22 cellular contexts compared by ENCODE assay signal in genomic region chr14:98175436-98175835, GRCh38.
DNase-seq lines count a peak whose midpoint lies in the region; ATAC-seq and TF ChIP-seq lines count a peak whose summit lies in the region.
"Had no signal": no experiment of that assay in that cellular context is flagged by ENCODE, and none has a peak within 500 bp of the region (broad histone marks: within the 10 kb centered on the region; RNA-seq: fewer than 3 reads in every experiment).

No MANE protein-coding gene starts in this region.

- intact Hi-C loops in activated CD4-positive, alpha-beta T cell treated with anti-CD3 and anti-CD28 coated beads, Interleukin-2, amount 10 ng/mL, durations not matched to agents 24 days and 14 days (cut with micrococcal nuclease): loop anchor here (5.0 kb wide), 3 partner anchors 198 to 1017 kb away; no protein-coding TSS in a partner anchor
- intact Hi-C loops in naive thymus-derived CD4-positive, alpha-beta T cell (cut with micrococcal nuclease): loop anchor here in 1 of 2 donors (1.0 to 5.0 kb wide), 2 partner anchors 14 to 1017 kb away; no protein-coding TSS in a partner anchor
- intact Hi-C loops in sigmoid colon (cut with DNase I): no loop called here

- no peaks in the 10 kb centered on the region for H3K27me3 Mint-ChIP-seq in activated CD4-positive, alpha-beta T cell treated with anti-CD3 and anti-CD28 coated beads, Interleukin-2, amount 10 ng/mL, durations not matched to agents 24 days and 14 days
- H3K27me3 Mint-ChIP-seq in naive thymus-derived CD4-positive, alpha-beta T cell: no peaks in the 10 kb centered on the region

- peak overlapping the region; percentile 74 for H3K4me3 Mint-ChIP-seq in activated CD4-positive, alpha-beta T cell treated with anti-CD3 and anti-CD28 coated beads, Interleukin-2, amount 10 ng/mL, durations not matched to agents 24 days and 14 days
- H3K4me3 Mint-ChIP-seq in naive thymus-derived CD4-positive, alpha-beta T cell: peak overlapping the region; percentile 63 to 86 (median 80)
- H3K4me3 Mint-ChIP-seq: brain had no signal

- H3K4me3 ChIP-seq in DND-41 (ENCODE audit: low read depth in 1 of 2, low read length in 2 of 2): peak overlapping the region in 1 of 2 experiments; percentile 39; a peak in 1 of 4 replicates
- peak overlapping the region; percentile 28 for H3K4me3 ChIP-seq in naive thymus-derived CD4-positive, alpha-beta T cell (ENCODE audit: low read length)
- no peak overlapping the region for H3K4me3 ChIP-seq in SK-N-SH (ENCODE audit: low read depth in 2 of 2, low read length in 1 of 2)
- H3K4me3 ChIP-seq in sigmoid colon: no peak overlapping the region
- H3K4me3 ChIP-seq: PC-9, right lobe of liver, transverse colon had no signal

- H3K79me2 ChIP-seq in DND-41 (ENCODE audit: insufficient read depth, low read length): peaks cover 29% of the 10 kb centered on the region
- no peaks in the 10 kb centered on the region for H3K79me2 ChIP-seq in SK-N-SH (ENCODE audit: insufficient read depth)

- ATAC-seq in DND-41 (ENCODE audit: insufficient read depth, low read depth): peak; percentile 69
- peak; percentile 45 for ATAC-seq in naive thymus-derived CD4-positive, alpha-beta T cell
- ATAC-seq: right lobe of liver had no signal

- H3K9me3 Mint-ChIP-seq in activated CD4-positive, alpha-beta T cell treated with anti-CD3 and anti-CD28 coated beads, Interleukin-2, amount 10 ng/mL, durations not matched to agents 24 days and 14 days: peaks cover 4% of the 10 kb centered on the region
- H3K9me3 Mint-ChIP-seq in naive thymus-derived CD4-positive, alpha-beta T cell: no peaks in the 10 kb centered on the region

- no peaks in the 10 kb centered on the region for H3K9me2 ChIP-seq in SK-N-SH

- peaks cover 86% of the 10 kb centered on the region for H3K4me1 Mint-ChIP-seq in activated CD4-positive, alpha-beta T cell treated with anti-CD3 and anti-CD28 coated beads, Interleukin-2, amount 10 ng/mL, durations not matched to agents 24 days and 14 days
- peaks cover 48 to 99% (median 97%) of the 10 kb centered on the region in 7 donors for H3K4me1 Mint-ChIP-seq in naive thymus-derived CD4-positive, alpha-beta T cell

- H3K4me2 ChIP-seq in DND-41 (ENCODE audit: insufficient read depth, low read length) (peak overlapping the region; percentile 53), SK-N-SH (no peak overlapping the region)
- H3K4me2 ChIP-seq: PC-9 had no signal

- DNase-seq in activated CD4-positive, alpha-beta T cell treated with anti-CD3 and anti-CD28 coated beads, Interleukin-2, amount 10 ng/mL, durations not matched to agents 24 days and 14 days: peak; percentile 80
- DNase-seq in activated CD4-positive, alpha-beta T cell treated with anti-CD3 and anti-CD28 coated beads for 1 hour: no peak
- DNase-seq in DND-41: peak; percentile 87
- DNase-seq in activated T-cell treated with anti-CD3 and anti-CD28 coated beads, Interleukin-2, amount 50 U/mL, for 48 hours: peak; percentile 55 to 60
- peak in 4 of 9 donors; percentile 45 to 55 (median 52) for DNase-seq in naive thymus-derived CD4-positive, alpha-beta T cell
- no peak for DNase-seq in SK-N-SH
- no peak for DNase-seq in sigmoid colon
- no peak for DNase-seq in activated effector memory CD4-positive, alpha-beta T cell treated with anti-CD3 and anti-CD28 coated beads, Interleukin-2, amount 50 U/mL, for 16 hours
- DNase-seq: 8988T, glutamatergic neuron, HCEC 1CT, Kasumi-1, mesendoderm, NCI-H1092, NCI-H345, NCI-H82, PC-9, right lobe of liver, SIG-M5, transverse colon, WERI-Rb-1 had no signal

- no peaks in the 10 kb centered on the region for H3F3A ChIP-seq in SK-N-SH (replicated peaks; ENCODE audit: insufficient read depth)

- 7% methylated on average over 4 of the region's 4 CpGs for WGBS in SK-N-SH (ENCODE audit: low lambda C conversion rate)
- WGBS in sigmoid colon, 2 donors: 72 to 87% methylated on average over 4 of the region's 4 CpGs

- H3K36me3 ChIP-seq in DND-41 (ENCODE audit: insufficient read depth, low read length): no peaks in the 10 kb centered on the region
- H3K36me3 ChIP-seq in naive thymus-derived CD4-positive, alpha-beta T cell (ENCODE audit: control insufficient read depth in 2 of 3, insufficient read depth in 3 of 3, low read length in 3 of 3): no peaks in the 10 kb centered on the region
- no peaks in the 10 kb centered on the region for H3K36me3 ChIP-seq in SK-N-SH (replicated peaks in 1 of 2; ENCODE audit: control insufficient read depth in 1 of 2, insufficient read depth in 2 of 2, low read length in 1 of 2)
- H3K36me3 ChIP-seq in sigmoid colon: no peaks in the 10 kb centered on the region
- H3K36me3 ChIP-seq: right lobe of liver, transverse colon, WERI-Rb-1 had no signal

- POLR2A ChIA-PET in naive thymus-derived CD4-positive, alpha-beta T cell (lab: Charles Lee): interaction anchor here (0.5 to 23.4 kb wide), 14 partner anchors 9 to 1673 kb away, joined by 3 to 413 read pairs (median 4); partner anchors contain the start of gene BCL11B
- POLR2A ChIA-PET in SK-N-SH (lab: Yijun Ruan, JAX): no interaction called here

- no peak for TF ChIP-seq RAD21 in SK-N-SH (IDR thresholded peaks at IDR 0.05; ENCODE audit: low read length)

- H3K9me3 ChIP-seq in DND-41 (ENCODE audit: insufficient read depth, low read length, severe bottlenecking) (no peaks in the 10 kb centered on the region), SK-N-SH (no peaks in the 10 kb centered on the region), sigmoid colon (peaks cover 0 to 3% (median 0%) of the 10 kb centered on the region in 4 donors)
- H3K9me3 ChIP-seq in naive thymus-derived CD4-positive, alpha-beta T cell (ENCODE audit: control insufficient read depth in 2 of 3, low read length in 3 of 3): no peaks in the 10 kb centered on the region
- H3K9me3 ChIP-seq: right lobe of liver, transverse colon had no signal

- CTCF ChIA-PET in naive thymus-derived CD4-positive, alpha-beta T cell (lab: Charles Lee): interaction anchor here (0.6 to 1.9 kb wide), 9 partner anchors 8 to 1016 kb away, joined by 3 to 7 read pairs (median 3); no protein-coding TSS in a partner anchor
- CTCF ChIA-PET in SK-N-SH (lab: Yijun Ruan, JAX): no interaction called here

- peak overlapping the region; percentile 96 for H3K27ac Mint-ChIP-seq in activated CD4-positive, alpha-beta T cell treated with anti-CD3 and anti-CD28 coated beads, Interleukin-2, amount 10 ng/mL, durations not matched to agents 24 days and 14 days
- peak overlapping the region; percentile 89 to 100 (median 97) for H3K27ac Mint-ChIP-seq in naive thymus-derived CD4-positive, alpha-beta T cell
- H3K27ac Mint-ChIP-seq: brain had no signal

- TF ChIP-seq CTCF in DND-41 (IDR thresholded peaks at IDR 0.05; ENCODE audit: borderline replicate concordance, extremely low read depth, low read length, poor library complexity, severe bottlenecking) (no peak), SK-N-SH (IDR thresholded peaks at IDR 0.05) (no peak), sigmoid colon (IDR thresholded peaks at IDR 0.05) (no peak)

- H3K27ac ChIP-seq in DND-41 (ENCODE audit: low read length) (peak overlapping the region; percentile 95), SK-N-SH (ENCODE audit: low read depth in 2 of 2, low read length in 1 of 2) (no peak overlapping the region), sigmoid colon (no peak overlapping the region)
- H3K27ac ChIP-seq in naive thymus-derived CD4-positive, alpha-beta T cell (ENCODE audit: low read depth, low read length): peak overlapping the region; percentile 81
- H3K27ac ChIP-seq: PC-9, right lobe of liver, transverse colon, WERI-Rb-1 had no signal

- H2AFZ ChIP-seq in DND-41 (ENCODE audit: low read depth, low read length): no peak overlapping the region
- no peak overlapping the region for H2AFZ ChIP-seq in SK-N-SH (ENCODE audit: low read depth)
- H2AFZ ChIP-seq: PC-9 had no signal

- H3K9ac ChIP-seq in DND-41 (ENCODE audit: low read depth, low read length) (peak overlapping the region; percentile 67), SK-N-SH (no peak overlapping the region)

- H3K27me3 ChIP-seq in DND-41 (ENCODE audit: insufficient read depth, low read length, poor library complexity): no peaks in the 10 kb centered on the region
- no peaks in the 10 kb centered on the region for H3K27me3 ChIP-seq in naive thymus-derived CD4-positive, alpha-beta T cell (ENCODE audit: control insufficient read depth in 2 of 2, insufficient read depth in 2 of 2, low read length in 2 of 2)
- no peaks in the 10 kb centered on the region for H3K27me3 ChIP-seq in SK-N-SH (ENCODE audit: insufficient read depth)
- H3K27me3 ChIP-seq in sigmoid colon: no peaks in the 10 kb centered on the region
- H3K27me3 ChIP-seq: right lobe of liver, transverse colon had no signal

- H4K20me1 ChIP-seq in DND-41 (ENCODE audit: insufficient read depth, low read length): no peaks in the 10 kb centered on the region
- H4K20me1 ChIP-seq in SK-N-SH (ENCODE audit: insufficient read depth): no peaks in the 10 kb centered on the region

- no peaks in the 10 kb centered on the region for H3K36me3 Mint-ChIP-seq in activated CD4-positive, alpha-beta T cell treated with anti-CD3 and anti-CD28 coated beads, Interleukin-2, amount 10 ng/mL, durations not matched to agents 24 days and 14 days (ENCODE audit: low read depth)
- peaks cover 0 to 1% (median 0%) of the 10 kb centered on the region in 5 donors for H3K36me3 Mint-ChIP-seq in naive thymus-derived CD4-positive, alpha-beta T cell
- H3K36me3 Mint-ChIP-seq: brain had no signal

- TF ChIP-seq EP300 in SK-N-SH (IDR thresholded peaks at IDR 0.05; ENCODE audit: borderline replicate concordance in 1 of 2, low read depth in 1 of 2, low read length in 1 of 2): no peak
- TF ChIP-seq EP300 in sigmoid colon (IDR thresholded peaks at IDR 0.05): no peak

- H3K4me1 ChIP-seq in DND-41 (ENCODE audit: insufficient read depth, low read length): peaks cover 93% of the 10 kb centered on the region
- H3K4me1 ChIP-seq in naive thymus-derived CD4-positive, alpha-beta T cell (ENCODE audit: control insufficient read depth in 2 of 2, insufficient read depth in 2 of 2, low read length in 2 of 2): peaks cover 81 to 97% of the 10 kb centered on the region in 2 donors
- H3K4me1 ChIP-seq in SK-N-SH (ENCODE audit: control insufficient read depth in 1 of 2, insufficient read depth in 2 of 2, low read depth in 1 of 2, low read length in 1 of 2): no peaks in the 10 kb centered on the region
- H3K4me1 ChIP-seq in sigmoid colon: no peaks in the 10 kb centered on the region
- H3K4me1 ChIP-seq: right lobe of liver, transverse colon had no signal

- no peak for TF ChIP-seq POLR2A in sigmoid colon (IDR thresholded peaks at IDR 0.05)

TF ChIP-seq in SK-N-SH, 30 proteins besides CTCF, POLR2A, EP300 and RAD21 (continues in another document):
- TF ChIP-seq NRF1 (IDR thresholded peaks at IDR 0.05; ENCODE audit: low read depth, low read length): no peak
- TF ChIP-seq EZH2phosphoT487 (IDR thresholded peaks at IDR 0.05; ENCODE audit: borderline replicate concordance, low read depth): no peak
- TF ChIP-seq MEF2A (IDR thresholded peaks at IDR 0.05; ENCODE audit: borderline replicate concordance, low read depth): no peak
- no peak for TF ChIP-seq TCF12 (IDR thresholded peaks at IDR 0.05)

Comparison
In these comparisons a context has a peak if more than half of its experiments do, and no peak if none do; other contexts are left out.
1. DNase-seq: peak in activated CD4-positive, alpha-beta T cell treated with anti-CD3 and anti-CD28 coated beads, Interleukin-2, amount 10 ng/mL, durations not matched to agents 24 days and 14 days (single experiment), DND-41 (single experiment) and activated T-cell treated with anti-CD3 and anti-CD28 coated beads, Interleukin-2, amount 50 U/mL, for 48 hours (2 of 2); none in activated CD4-positive, alpha-beta T cell treated with anti-CD3 and anti-CD28 coated beads for 1 hour (single experiment), SK-N-SH (single experiment), sigmoid colon (single experiment) and activated effector memory CD4-positive, alpha-beta T cell treated with anti-CD3 and anti-CD28 coated beads, Interleukin-2, amount 50 U/mL, for 16 hours (single experiment).
2. H3K27ac ChIP-seq: peak in DND-41 (single experiment) and naive thymus-derived CD4-positive, alpha-beta T cell (single experiment); none in SK-N-SH (0 of 2) and sigmoid colon (0 of 4).